8 cellular contexts compared by ENCODE assay signal in genomic region chr15:73683624-73684536, GRCh38. TPM values are rescaled to one million over a fixed set of nuclear protein-coding genes. Genes with fewer than 3 reads are reported as not detected.
A peak's percentile ranks its signal among the peaks of the same experiment; 100 is the strongest.
DNase-seq lines count a peak whose midpoint lies in the region; ATAC-seq, FAIRE-seq and TF ChIP-seq lines count a peak whose summit lies in the region.

Gene CD276 (plus strand): TSS chr15:73684383. CDS start chr15:73699640, 15,257 bp downstream.

- WGBS in GM12878 (ENCODE audit: insufficient coverage, insufficient replicate concordance, low lambda C conversion rate, missing lambda C conversion rate): 11% methylated on average over 31 of the region's 68 CpGs
- WGBS in right cardiac atrium: 1% methylated on average over 68 of the region's 68 CpGs

- no peak for TF ChIP-seq CTCF in GM12878 (IDR thresholded peaks at IDR 0.05 in 2 of 3, conservative IDR thresholded peaks at IDR 0.05 in 1 of 3; ENCODE audit: control insufficient read depth in 2 of 3, extremely low read depth in 1 of 3, insufficient read depth in 1 of 3, low read depth in 3 of 3, low read length in 3 of 3)

- H3K27ac ChIP-seq in GM12878 (ENCODE audit: control insufficient read depth, insufficient read depth) (no peak within 1 kb of the TSS), right cardiac atrium (ENCODE audit: low read length) (peak within 1 kb of the TSS; percentile 84)

- no peaks in the 10 kb centered on the region for H3K79me2 ChIP-seq in GM12878 (ENCODE audit: control insufficient read depth, insufficient read depth, low read length)

- H2AFZ ChIP-seq in GM12878 (ENCODE audit: control insufficient read depth, low read depth, low read length): peak within 1 kb of the TSS; percentile 21; the same call in 1 of the 2 replicates

- peak; percentile 3 for DNase-seq in stimulated activated naive CD4-positive, alpha-beta T cell treated with Interleukin-2 at 50 U/mL for 16 hours (lab: John Stamatoyannopoulos, UW)
- no peak for DNase-seq in stimulated activated naive CD4-positive, alpha-beta T cell (lab: John Stamatoyannopoulos, UW)
- DNase-seq in NCI-H460 (ENCODE audit: extremely low read depth, low read depth) (peak; percentile 57), GM12878 (ENCODE audit: low read depth, low spot score) (no peak), right cardiac atrium (peak; percentile 86 to 94 (median 92)), pons (ENCODE audit: low spot score) (peak; percentile 69), DMS153 (lab: John Stamatoyannopoulos, UW) (no peak)

- 0 out of 2 replicates have a peak, but pooled peaks have one; percentile 25 for TF ChIP-seq POLR2A in GM12878 (IDR thresholded peaks at IDR 0.05; ENCODE audit: low read depth, low read length)

- H3K4me1 ChIP-seq in GM12878 (ENCODE audit: control insufficient read depth, insufficient read depth, low read length): no peaks in the 10 kb centered on the region
- peaks cover 21% of the 10 kb centered on the region for H3K4me1 ChIP-seq in right cardiac atrium (ENCODE audit: control insufficient read depth, insufficient read depth, low read length)

- H3K4me3 ChIP-seq in GM12878 (peak within 1 kb of the TSS; percentile 32; the same call in 1 of the 2 replicates), right cardiac atrium (ENCODE audit: low read length) (peak within 1 kb of the TSS; percentile 98)

- H3K36me3 ChIP-seq in GM12878 (ENCODE audit: control insufficient read depth in 2 of 2, insufficient read depth in 2 of 2, low read length in 1 of 2): no peaks in the 10 kb centered on the region

- H3K27me3 ChIP-seq in GM12878 (replicated peaks in 1 of 2; ENCODE audit: control insufficient read depth in 2 of 2, insufficient read depth in 2 of 2, low read length in 1 of 2) (peaks cover 5 to 6% of the 10 kb centered on the region in 2 experiments; a peak in 3 of 4 replicates), right cardiac atrium (ENCODE audit: control insufficient read depth, insufficient read depth) (no peaks in the 10 kb centered on the region)

- in situ Hi-C loops in GM12878 (cut with MboI): no loop called here

- TF ChIP-seq EP300 in GM12878 (IDR thresholded peaks at IDR 0.05; ENCODE audit: borderline replicate concordance in 1 of 2, control insufficient read depth in 1 of 2, low read depth in 2 of 2, low read length in 2 of 2): no peak

- H3K9ac ChIP-seq in GM12878 (ENCODE audit: control insufficient read depth, insufficient read depth, low read length): no peak within 1 kb of the TSS; the same call in 1 of the 2 replicates

- SMC1A ChIA-PET in GM12878 (lab: Charles Lee; ENCODE audit: uncharacterized antibody, unreplicated experiment): interaction anchor here (0.8 kb wide), 1 partner anchor 49 kb away, joined by 3 read pairs; no protein-coding TSS in a partner anchor

- H3K4me2 ChIP-seq in GM12878 (ENCODE audit: control insufficient read depth, insufficient read depth): peak within 1 kb of the TSS; percentile 15

- H3K9me3 ChIP-seq in GM12878 (replicated peaks; ENCODE audit: control insufficient read depth, insufficient read depth, low read length): no peaks in the 10 kb centered on the region
- no peaks in the 10 kb centered on the region for H3K9me3 ChIP-seq in right cardiac atrium (ENCODE audit: control insufficient read depth, low read length)

- intact Hi-C loops in GM12878 (cut with micrococcal nuclease; ENCODE audit: unreplicated experiment) (no loop called here), right cardiac atrium (cut with DNase I) (loop anchor here in 1 of 4 donors (10.0 kb wide), 1 partner anchor 49 kb away; the partner anchor contains the start of gene NPTN)

- BruUV-seq in GM12878 (replicated peaks; lab: Mats Ljungman, UMichigan): no TSS peak

- no peaks in the 10 kb centered on the region for H4K20me1 ChIP-seq in GM12878 (ENCODE audit: control insufficient read depth, insufficient read depth)

- POLR2A ChIA-PET in GM12878 (lab: Charles Lee): no interaction called here

- ATAC-seq in GM12878 (peak; percentile 48), right cardiac atrium (peak; percentile 88 to 91), HG02840 (IDR thresholded peaks at IDR 0.05; ENCODE audit: low FRiP score, unreplicated experiment) (no peak)

- CTCF ChIA-PET in GM12878 (lab: Yijun Ruan, JAX): interaction anchor here (1.2 to 4.0 kb wide), 2 partner anchors 15 to 47 kb away, joined by 6 to 17 read pairs; no protein-coding TSS in a partner anchor

- FAIRE-seq in GM12878 (lab: Jason Lieb, UNC): no peak

- RAD21 ChIA-PET in GM12878 (lab: Charles Lee; ENCODE audit: unreplicated experiment): no interaction called here

- no peak for TF ChIP-seq RAD21 in GM12878 (IDR thresholded peaks at IDR 0.05; ENCODE audit: insufficient read depth, low read depth, low read length)

TF ChIP-seq in GM12878, 131 proteins besides CTCF, POLR2A, EP300 and RAD21:
- TF ChIP-seq CEBPB (IDR thresholded peaks at IDR 0.05; ENCODE audit: borderline replicate concordance in 1 of 2, low read depth in 2 of 2, low read length in 2 of 2): no peak
- TF ChIP-seq NR2C2 (IDR thresholded peaks at IDR 0.05; ENCODE audit: borderline replicate concordance, control insufficient read depth, insufficient read length, low read depth): no peak
- no peak for TF ChIP-seq TCF7 (IDR thresholded peaks at IDR 0.05; ENCODE audit: borderline replicate concordance)
- peak in 1 of 2 experiments; percentile 20; a peak in 1 of 3 replicates for TF ChIP-seq EGR1 (IDR thresholded peaks at IDR 0.05; ENCODE audit: borderline replicate concordance in 1 of 2, low read depth in 2 of 2, low read length in 2 of 2)
- TF ChIP-seq ZBTB4 (CRISPR knock-in tag; IDR thresholded peaks at IDR 0.05): no peak
- TF ChIP-seq TARDBP (IDR thresholded peaks at IDR 0.05; ENCODE audit: borderline replicate concordance): no peak
- no peak for TF ChIP-seq YBX1 (IDR thresholded peaks at IDR 0.05)
- no peak for TF ChIP-seq POU2F2 (IDR thresholded peaks at IDR 0.05; ENCODE audit: borderline replicate concordance, low read depth, low read length)
- no peak for TF ChIP-seq SMARCA5 (IDR thresholded peaks at IDR 0.05)

RNA-seq across cellular contexts. Expression of gene CD276, which starts in this region (rescaled TPM):
- 30.2 and 32.8 TPM in 2 replicates for total RNA-seq in NCI-H460 (2014; rRNA removed; shearing (Covaris generic))
- polyA plus RNA-seq in NCI-H460 (2014; cell fraction: nucleus; rRNA removed): 50.9 and 57.7 TPM in 2 replicates
- total RNA-seq in GM12878 (2013; cell fraction: nucleolus; rRNA removed): 0.34 and 0.73 TPM in 2 replicates
- total RNA-seq in GM12878 (2014; rRNA removed) (1.0 and 1.8 TPM in 2 replicates), GM12878 (2014; rRNA removed; fragmentation: Illumina TruSeq; extraction: Trizol) (0.41 and 0.67 TPM in 2 replicates), GM12878 (2021) (2.5 and 3.0 TPM in 2 replicates), right cardiac atrium (10 to 100 TPM; 39.5 to 72.8 (median 44.0) TPM)
- 2.0 TPM for polyA plus RNA-seq in GM12878 (2011; ENCODE audit: low read depth)
- polyA plus RNA-seq in GM12878 (2011; rRNA removed) (0.27 and 1.2 TPM in 2 replicates), GM12878 (2014; fragmentation: Illumina TruSeq; extraction: Trizol) (1.3 and 1.4 TPM in 2 replicates), GM12878 (2014; fragmentation: Nextera tagmentation; extraction: Ambion mirVana) (under 1 TPM; 0.11 to 0.20 TPM), GM12878 (2014; rRNA removed) (1.3 TPM in 2 replicates), GM12878 (2016; fragmentation: Nextera tagmentation; extraction: Ambion mirVana) (1 to 10 TPM in 1 of 2 experiments, under 1 TPM in 1; 0.16 to 1.1 TPM), right cardiac atrium (35.4 TPM)
- 1.3 and 1.6 TPM in 2 replicates for polyA plus RNA-seq in GM12878 (2011; cell fraction: cytosol; rRNA removed)
- 3.9 and 4.6 TPM in 2 replicates for polyA plus RNA-seq in GM12878 (2011; cell fraction: nucleus; rRNA removed)
- 3.3 and 4.4 TPM in 2 replicates for polyA plus RNA-seq in GM12878 (2012)
- 0.95 and 1.3 TPM in 2 replicates for polyA minus RNA-seq in GM12878 (2011; rRNA and poly(A)+ RNA removed)
- 0.62 and 3.5 TPM in 2 replicates for polyA minus RNA-seq in GM12878 (2011; cell fraction: cytosol; rRNA and poly(A)+ RNA removed)
- 0.60 and 1.8 TPM in 2 replicates for polyA minus RNA-seq in GM12878 (2011; cell fraction: nucleus; rRNA and poly(A)+ RNA removed)

Comparison
In these comparisons a context has a peak if more than half of its experiments do, and no peak if none do; other contexts are left out.
1. DNase-seq: peak in stimulated activated naive CD4-positive, alpha-beta T cell treated with Interleukin-2 at 50 U/mL for 16 hours (single experiment), NCI-H460 (single experiment), right cardiac atrium (3 of 3) and pons (single experiment); none in stimulated activated naive CD4-positive, alpha-beta T cell (0 of 6), GM12878 (single experiment) and DMS153 (single experiment).